Comparison of ENCODE assay signal across 8 cellular contexts in the genomic region with DNA sequence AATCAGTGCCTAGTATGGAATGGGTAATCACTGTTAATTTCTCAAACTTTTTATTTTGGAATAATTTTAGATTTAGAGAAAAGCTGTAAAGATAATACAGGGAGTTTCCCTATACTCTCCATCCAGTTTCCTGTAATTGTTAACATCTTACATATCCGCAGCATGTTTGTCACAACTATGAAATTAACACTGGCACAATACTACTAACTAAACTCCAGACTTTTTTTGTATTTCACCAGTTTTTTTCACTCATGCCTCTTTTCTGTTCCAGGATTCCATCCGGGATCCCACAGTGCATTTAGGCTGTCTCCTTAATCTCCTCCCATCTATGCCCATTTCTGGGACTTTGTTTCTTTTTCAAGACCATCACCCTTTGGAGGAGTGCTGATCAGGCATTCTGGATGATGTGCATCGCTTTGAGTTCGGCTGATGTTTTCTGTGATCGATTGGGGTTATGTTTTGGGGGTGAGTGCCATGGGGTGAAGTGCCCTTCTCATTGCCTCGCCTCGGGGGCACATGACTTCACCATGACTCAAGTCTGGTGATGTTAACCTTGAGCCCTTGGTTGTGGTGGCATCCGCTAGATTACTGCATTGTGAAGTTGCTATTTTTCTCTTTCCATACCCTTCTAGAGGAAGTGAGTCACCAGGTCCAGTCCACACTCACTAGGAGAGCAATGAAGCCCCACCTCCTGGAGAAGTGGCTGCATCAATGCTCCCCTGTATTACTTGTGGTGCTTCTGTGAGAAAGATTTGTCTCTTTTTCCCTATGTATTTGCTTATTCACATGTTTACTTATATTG. TPM values are rescaled to one million over a fixed set of nuclear protein-coding genes. Genes with fewer than 3 reads are reported as not detected.
A peak's percentile ranks its signal among the peaks of the same experiment; 100 is the strongest.
DNase-seq lines count a peak whose midpoint lies in the region; ATAC-seq and TF ChIP-seq lines count a peak whose summit lies in the region.

No MANE protein-coding gene starts in this region.

- H3K27ac Mint-ChIP-seq in activated T-helper 1 cell treated with anti-CD3 and anti-CD28 coated beads, Interleukin-12 subunit alpha, Interleukin-12 subunit beta, Interleukin-2, Interleukin-4 antibody, amounts not matched to agents 30 ng/mL and 10 ng/mL and 1 ng/mL, durations not matched to agents 14 hours and 24 hours and 36 hours, result peak overlapping the region; percentile 77

- TF ChIP-seq POLR2A in gastroesophageal sphincter (IDR thresholded peaks at IDR 0.05), result no peak

- intact Hi-C loops in activated T-helper 1 cell treated with anti-CD3 and anti-CD28 coated beads, Interleukin-12 subunit alpha, Interleukin-12 subunit beta, Interleukin-2, Interleukin-4 antibody, amounts not matched to agents 30 ng/mL and 10 ng/mL and 1 ng/mL, durations not matched to agents 14 hours and 24 hours and 36 hours (cut with micrococcal nuclease), result loop anchor here (1.0 to 5.0 kb wide), 4 partner anchors 8 to 297 kb away; no protein-coding TSS in a partner anchor
- intact Hi-C loops in left lung (cut with DNase I), result no loop called here

- H3K27me3 Mint-ChIP-seq in activated T-helper 1 cell treated with anti-CD3 and anti-CD28 coated beads, Interleukin-12 subunit alpha, Interleukin-12 subunit beta, Interleukin-2, Interleukin-4 antibody, amounts not matched to agents 30 ng/mL and 10 ng/mL and 1 ng/mL, durations not matched to agents 14 hours and 24 hours and 36 hours (ENCODE audit: insufficient read depth), result peaks cover 9% of the 10 kb centered on the region

- no peaks in the 10 kb centered on the region for H3K9me3 Mint-ChIP-seq in activated T-helper 1 cell treated with anti-CD3 and anti-CD28 coated beads, Interleukin-12 subunit alpha, Interleukin-12 subunit beta, Interleukin-2, Interleukin-4 antibody, amounts not matched to agents 30 ng/mL and 10 ng/mL and 1 ng/mL, durations not matched to agents 14 hours and 24 hours and 36 hours

- H3K4me1 Mint-ChIP-seq in activated T-helper 1 cell treated with anti-CD3 and anti-CD28 coated beads, Interleukin-12 subunit alpha, Interleukin-12 subunit beta, Interleukin-2, Interleukin-4 antibody, amounts not matched to agents 30 ng/mL and 10 ng/mL and 1 ng/mL, durations not matched to agents 14 hours and 24 hours and 36 hours (ENCODE audit: low read depth), result peaks cover 26% of the 10 kb centered on the region

- peak overlapping the region; percentile 47 for H3K4me3 Mint-ChIP-seq in activated T-helper 1 cell treated with anti-CD3 and anti-CD28 coated beads, Interleukin-12 subunit alpha, Interleukin-12 subunit beta, Interleukin-2, Interleukin-4 antibody, amounts not matched to agents 30 ng/mL and 10 ng/mL and 1 ng/mL, durations not matched to agents 14 hours and 24 hours and 36 hours

- H3K9me3 ChIP-seq in left lung (no peaks in the 10 kb centered on the region), gastroesophageal sphincter (no peaks in the 10 kb centered on the region)

- TF ChIP-seq CTCF in left lung (IDR thresholded peaks at IDR 0.05), result no peak
- TF ChIP-seq CTCF in gastroesophageal sphincter (IDR thresholded peaks at IDR 0.05), result no peak

- H3K36me3 ChIP-seq in left lung, result no peaks in the 10 kb centered on the region
- no peaks in the 10 kb centered on the region for H3K36me3 ChIP-seq in gastroesophageal sphincter

- H3K27me3 ChIP-seq in left lung, result no peaks in the 10 kb centered on the region
- H3K27me3 ChIP-seq in gastroesophageal sphincter, result peaks cover 31% of the 10 kb centered on the region

- ATAC-seq in left lung (peak; percentile 67), HG02938 (IDR thresholded peaks at IDR 0.05; ENCODE audit: unreplicated experiment) (no peak), gastroesophageal sphincter (no peak)

- no peak for TF ChIP-seq EP300 in gastroesophageal sphincter (IDR thresholded peaks at IDR 0.05)

- H3K36me3 Mint-ChIP-seq in activated T-helper 1 cell treated with anti-CD3 and anti-CD28 coated beads, Interleukin-12 subunit alpha, Interleukin-12 subunit beta, Interleukin-2, Interleukin-4 antibody, amounts not matched to agents 30 ng/mL and 10 ng/mL and 1 ng/mL, durations not matched to agents 14 hours and 24 hours and 36 hours (ENCODE audit: low read depth), result peaks cover 1% of the 10 kb centered on the region

- no peak overlapping the region for H3K27ac ChIP-seq in left lung
- no peak overlapping the region for H3K27ac ChIP-seq in gastroesophageal sphincter

- H3K4me3 ChIP-seq in left lung, result no peak overlapping the region
- H3K4me3 ChIP-seq in gastroesophageal sphincter, result no peak overlapping the region

- H3K4me1 ChIP-seq in left lung, result no peaks in the 10 kb centered on the region
- H3K4me1 ChIP-seq in gastroesophageal sphincter, result no peaks in the 10 kb centered on the region

- 75 to 87% methylated on average over 4 to 5 of the region's 8 CpGs for WGBS in gastroesophageal sphincter (ENCODE audit: low coverage in 1 of 2), 2 donors

- DNase-seq in AG08396 (ENCODE audit: low spot score), result peak; percentile 53
- DNase-seq in LoVo (ENCODE audit: low spot score), result peak; percentile 78
- DNase-seq in activated T-helper 1 cell treated with anti-CD3 and anti-CD28 coated beads, Interleukin-12 subunit alpha, Interleukin-12 subunit beta, Interleukin-2, Interleukin-4 antibody, amounts not matched to agents 30 ng/mL and 10 ng/mL and 1 ng/mL, durations not matched to agents 14 hours and 24 hours and 36 hours (ENCODE audit: low spot score), result peak; percentile 33
- peak in 1 of 2 donors; percentile 28 for DNase-seq in left lung
- no peak for DNase-seq in NCI-H1436 treated with DMSO at 0.1 percent for 48 hours (lab: John Stamatoyannopoulos, UW)
- DNase-seq in NCI-H510A (lab: John Stamatoyannopoulos, UW), result no peak

RNA-seq across cellular contexts. Expression of gene GRB10, which starts 43.9 kb away (rescaled TPM):
- 2.8 and 3.6 TPM in 2 replicates for total RNA-seq in activated T-helper 1 cell treated with anti-CD3 and anti-CD28 coated beads, Interleukin-12 subunit alpha, Interleukin-12 subunit beta, Interleukin-2, Interleukin-4 antibody, amounts not matched to agents 30 ng/mL and 10 ng/mL and 1 ng/mL, durations not matched to agents 14 hours and 24 hours and 36 hours
- total RNA-seq in left lung, result 10 to 100 TPM; 41.1 to 58.3 TPM
- total RNA-seq in gastroesophageal sphincter, result 10 to 100 TPM; 28.5 to 58.0 (median 53.0) TPM

Comparison
In these comparisons a context has a peak if more than half of its experiments do, and no peak if none do; other contexts are left out.
1. DNase-seq: peak in AG08396 (single experiment), LoVo (single experiment) and activated T-helper 1 cell treated with anti-CD3 and anti-CD28 coated beads, Interleukin-12 subunit alpha, Interleukin-12 subunit beta, Interleukin-2, Interleukin-4 antibody, amounts not matched to agents 30 ng/mL and 10 ng/mL and 1 ng/mL, durations not matched to agents 14 hours and 24 hours and 36 hours (single experiment); none in NCI-H1436 treated with DMSO at 0.1 percent for 48 hours (single experiment) and NCI-H510A (single experiment).